ENCODE assay signal across 8 cellular contexts in genomic region chr2:131493199-131494018, GRCh38. TPM values are rescaled to one million over a fixed set of nuclear protein-coding genes. Genes with fewer than 3 reads are reported as not detected.
DNase-seq lines count a peak whose midpoint lies in the region; ATAC-seq, FAIRE-seq and TF ChIP-seq lines count a peak whose summit lies in the region.

No MANE protein-coding gene starts in this region.

- ATAC-seq in CD4-positive, CD25-positive, alpha-beta regulatory T cell (ENCODE audit: low read depth in 2 of 2) = peak; percentile 10 to 15
- ATAC-seq in GM19455 (IDR thresholded peaks at IDR 0.05; ENCODE audit: unreplicated experiment) (peak; percentile 24), HG03520 (IDR thresholded peaks at IDR 0.05; ENCODE audit: unreplicated experiment) (peak; percentile 12)

- peaks cover 0 to 54% (median 19%) of the 10 kb centered on the region in 4 donors for H3K4me1 Mint-ChIP-seq in CD4-positive, CD25-positive, alpha-beta regulatory T cell

- H3K36me3 Mint-ChIP-seq in CD4-positive, CD25-positive, alpha-beta regulatory T cell = no peaks in the 10 kb centered on the region

- peak overlapping the region; percentile 96 to 100 (median 97) for H3K4me3 Mint-ChIP-seq in CD4-positive, CD25-positive, alpha-beta regulatory T cell

- peak overlapping the region; percentile 83 for H3K4me3 ChIP-seq in CD4-positive, CD25-positive, alpha-beta regulatory T cell (ENCODE audit: low read depth, low read length)
- H3K4me3 ChIP-seq in ascending aorta (peak overlapping the region; percentile 87 to 98), kidney (ENCODE audit: low read length in 2 of 2) (peak overlapping the region; percentile 65 to 89), stomach smooth muscle (ENCODE audit: low read length in 2 of 2) (peak overlapping the region; percentile 88 to 95)

- peak overlapping the region; percentile 82 for H3K9ac ChIP-seq in kidney (ENCODE audit: low read length in 2 of 2)
- H3K9ac ChIP-seq in stomach smooth muscle (ENCODE audit: low read length in 2 of 2) = peak overlapping the region; percentile 89 to 94

- intact Hi-C loops in ascending aorta (cut with DNase I) (loop anchor here (5.0 to 10.0 kb wide), 9 partner anchors 34 to 1616 kb away; partner anchors contain the start of genes CCDC74A, FAM168B, IMP4 and PLEKHB2), kidney (cut with DNase I) (no loop called here)

- peak overlapping the region; percentile 96 for H3K27ac ChIP-seq in CD4-positive, CD25-positive, alpha-beta regulatory T cell (ENCODE audit: insufficient read depth, low read length, poor library complexity, severe bottlenecking)
- H3K27ac ChIP-seq in ascending aorta = peak overlapping the region; percentile 77 to 86
- peak overlapping the region; percentile 80 to 82 for H3K27ac ChIP-seq in kidney (ENCODE audit: low read depth in 2 of 2, low read length in 2 of 2)
- H3K27ac ChIP-seq in stomach smooth muscle (ENCODE audit: low read length) = peak overlapping the region; percentile 66

- no peaks in the 10 kb centered on the region for H3K27me3 ChIP-seq in CD4-positive, CD25-positive, alpha-beta regulatory T cell (ENCODE audit: control insufficient read depth, insufficient read depth, low read length)
- no peaks in the 10 kb centered on the region for H3K27me3 ChIP-seq in ascending aorta
- H3K27me3 ChIP-seq in stomach smooth muscle (ENCODE audit: control insufficient read depth in 1 of 2, insufficient read depth in 2 of 2, low read length in 2 of 2) = no peaks in the 10 kb centered on the region

- no peaks in the 10 kb centered on the region for H3K9me3 Mint-ChIP-seq in CD4-positive, CD25-positive, alpha-beta regulatory T cell

- TF ChIP-seq CTCF in ascending aorta (IDR thresholded peaks at IDR 0.05) (no peak), kidney (IDR thresholded peaks at IDR 0.05; ENCODE audit: borderline replicate concordance, extremely low read depth, insufficient read depth) (no peak)

- no peak for FAIRE-seq in kidney (lab: Jason Lieb, UNC)

- H3K27me3 Mint-ChIP-seq in CD4-positive, CD25-positive, alpha-beta regulatory T cell = peaks cover 7% of the 10 kb centered on the region

- H3K4me1 ChIP-seq in CD4-positive, CD25-positive, alpha-beta regulatory T cell (ENCODE audit: control insufficient read depth, insufficient read depth, low read length, poor library complexity, severe bottlenecking) = peaks cover 28% of the 10 kb centered on the region
- peaks cover 2 to 6% of the 10 kb centered on the region in 2 donors for H3K4me1 ChIP-seq in ascending aorta
- peaks cover 0 to 14% of the 10 kb centered on the region in 2 donors for H3K4me1 ChIP-seq in kidney (ENCODE audit: control insufficient read depth in 1 of 2, insufficient read depth in 1 of 2, low read depth in 1 of 2, low read length in 2 of 2)
- peaks cover 23% of the 10 kb centered on the region for H3K4me1 ChIP-seq in stomach smooth muscle (ENCODE audit: control insufficient read depth, insufficient read depth, low read length)

- peak overlapping the region; percentile 97 to 99 (median 98) for H3K27ac Mint-ChIP-seq in CD4-positive, CD25-positive, alpha-beta regulatory T cell

- DNase-seq in CD4-positive, CD25-positive, alpha-beta regulatory T cell = no peak
- DNase-seq in ascending aorta (ENCODE audit: low spot score in 2 of 2) (no peak), kidney (no peak), SHP77 (lab: John Stamatoyannopoulos, UW) (no peak)
- DNase-seq in effector CD8-positive, alpha-beta T cell (lab: John Stamatoyannopoulos, UW) = no peak

- H3K9me3 ChIP-seq in CD4-positive, CD25-positive, alpha-beta regulatory T cell (ENCODE audit: control insufficient read depth in 2 of 2, low read length in 2 of 2) = no peaks in the 10 kb centered on the region
- no peaks in the 10 kb centered on the region for H3K9me3 ChIP-seq in ascending aorta
- H3K9me3 ChIP-seq in kidney (ENCODE audit: control insufficient read depth in 1 of 2, low read length in 2 of 2) = no peaks in the 10 kb centered on the region
- H3K9me3 ChIP-seq in stomach smooth muscle (ENCODE audit: control insufficient read depth in 2 of 2, low read length in 2 of 2) = no peaks in the 10 kb centered on the region

- H3K36me3 ChIP-seq in CD4-positive, CD25-positive, alpha-beta regulatory T cell (ENCODE audit: control insufficient read depth, insufficient read depth, low read length) = peaks cover 5% of the 10 kb centered on the region
- H3K36me3 ChIP-seq in ascending aorta (no peaks in the 10 kb centered on the region), kidney (ENCODE audit: control insufficient read depth in 1 of 2, insufficient read depth in 2 of 2, low read length in 2 of 2) (peaks cover 0 to under 1% of the 10 kb centered on the region in 2 donors), stomach smooth muscle (ENCODE audit: control insufficient read depth in 2 of 2, insufficient read depth in 2 of 2, low read length in 2 of 2) (peaks cover 0 to 2% of the 10 kb centered on the region in 2 donors)

RNA-seq across cellular contexts. Expression of gene MZT2A, which starts 1.2 kb away (rescaled TPM):
- total RNA-seq in CD4-positive, CD25-positive, alpha-beta regulatory T cell = 97.9 TPM
- 100 to 1,000 TPM; 114 to 201 (median 151) TPM for polyA plus RNA-seq in CD4-positive, CD25-positive, alpha-beta regulatory T cell
- total RNA-seq in ascending aorta (108 TPM), kidney (65.3 TPM)
- 111 TPM for polyA plus RNA-seq in kidney (ENCODE audit: insufficient read depth, low read depth, low replicate concordance)

RNA-seq across cellular contexts. Expression of gene TUBA3D, which starts 17.5 kb away (rescaled TPM):
- total RNA-seq in CD4-positive, CD25-positive, alpha-beta regulatory T cell = not detected
- not detected for polyA plus RNA-seq in CD4-positive, CD25-positive, alpha-beta regulatory T cell
- total RNA-seq in ascending aorta (not detected), kidney (not detected)
- not detected for polyA plus RNA-seq in kidney (ENCODE audit: insufficient read depth, low read depth, low replicate concordance)

RNA-seq across cellular contexts. Expression of gene CCDC74A, which starts 34.3 kb away (rescaled TPM):
- 0.49 TPM for total RNA-seq in CD4-positive, CD25-positive, alpha-beta regulatory T cell
- under 1 TPM in 2 of 4 donors, not detected in 2; 0.29 to 0.31 TPM for polyA plus RNA-seq in CD4-positive, CD25-positive, alpha-beta regulatory T cell
- 1.8 TPM for total RNA-seq in ascending aorta
- total RNA-seq in kidney = 9.5 TPM
- polyA plus RNA-seq in kidney (ENCODE audit: insufficient read depth, low read depth, low replicate concordance) = 10.5 TPM
